ENCODE assay signal across 1 cellular context in the genomic region with DNA sequence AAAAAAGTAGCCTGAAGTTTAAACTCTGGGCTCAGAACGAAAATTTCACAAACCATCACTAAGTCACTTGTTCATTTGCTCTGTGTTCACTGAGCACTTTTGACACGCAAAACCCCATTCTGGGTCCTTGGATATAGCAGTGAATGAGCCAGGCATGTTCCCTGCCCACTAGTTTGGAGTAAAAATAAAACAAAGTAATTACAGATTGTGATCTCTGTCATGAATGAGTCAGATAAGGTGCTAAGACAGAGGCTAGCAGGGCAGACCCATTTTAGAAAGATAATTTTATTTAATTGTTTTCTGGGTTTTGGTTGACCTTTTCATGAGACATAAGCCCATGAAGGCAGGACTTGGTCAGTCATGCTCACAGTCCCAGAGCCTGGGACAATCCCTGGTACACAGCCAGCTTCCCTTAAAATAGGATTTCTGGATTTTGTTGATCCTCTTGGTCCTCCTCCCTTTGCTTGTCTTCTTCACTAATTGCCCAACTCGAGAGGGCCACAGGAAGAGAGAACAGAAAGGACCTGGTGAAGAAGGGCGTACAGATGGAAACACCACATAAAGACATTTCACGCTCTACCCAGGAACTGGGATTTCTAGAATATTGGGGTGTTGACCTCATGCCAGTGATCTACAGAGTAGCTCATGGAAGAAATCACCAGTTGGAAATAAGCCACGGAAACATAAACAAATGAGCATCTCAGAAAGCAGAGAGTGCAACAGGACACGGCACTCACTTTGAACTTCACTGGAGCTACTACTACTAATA.
TF ChIP-seq lines count a peak whose summit lies in the region.

No MANE protein-coding gene starts in this region.

TF ChIP-seq in HCT116, 20 proteins besides CTCF, POLR2A, EP300 and RAD21 (continued from another document):
- no peak for TF ChIP-seq REST (IDR thresholded peaks at IDR 0.05; ENCODE audit: low read depth)
- TF ChIP-seq ATF3 (IDR thresholded peaks at IDR 0.05) = no peak
- TF ChIP-seq ZNF274 (IDR thresholded peaks at IDR 0.05; ENCODE audit: low read depth, low read length) = no peak
- TF ChIP-seq TCF7L2 (IDR thresholded peaks at IDR 0.05; ENCODE audit: borderline replicate concordance, extremely low read depth, insufficient read depth, insufficient read length) = no peak
- TF ChIP-seq YY1 (IDR thresholded peaks at IDR 0.05; ENCODE audit: extremely low read depth, insufficient replicate concordance, low read depth, low read length) = no peak
- TF ChIP-seq ZFX (IDR thresholded peaks at IDR 0.05) = no peak
- no peak for TF ChIP-seq CEBPB (IDR thresholded peaks at IDR 0.05; ENCODE audit: low read depth)
- TF ChIP-seq SP1 (IDR thresholded peaks at IDR 0.05; ENCODE audit: low read depth) = no peak
- TF ChIP-seq SIN3A (IDR thresholded peaks at IDR 0.05; ENCODE audit: low read depth) = no peak
- no peak for TF ChIP-seq MAX (IDR thresholded peaks at IDR 0.05)
- TF ChIP-seq EGR1 (IDR thresholded peaks at IDR 0.05; ENCODE audit: low read depth) = no peak
- TF ChIP-seq CBX3 (IDR thresholded peaks at IDR 0.05; ENCODE audit: low read depth) = no peak
- TF ChIP-seq ELF1 (IDR thresholded peaks at IDR 0.05; ENCODE audit: borderline replicate concordance, low read depth) = no peak
- no peak for TF ChIP-seq EZH2 (IDR thresholded peaks at IDR 0.05)
- TF ChIP-seq POLR2AphosphoS5 (IDR thresholded peaks at IDR 0.05; ENCODE audit: low read depth, low read length) = no peak
- no peak for TF ChIP-seq JUND (IDR thresholded peaks at IDR 0.05)
- TF ChIP-seq EZH2phosphoT487 (IDR thresholded peaks at IDR 0.05; ENCODE audit: borderline replicate concordance) = no peak
